10 cellular contexts compared by ENCODE assay signal in genomic region chr2:11482473-11483031, GRCh38. TPM values are rescaled to one million over a fixed set of nuclear protein-coding genes. Genes with fewer than 3 reads are reported as not detected.
A peak's percentile ranks its signal among the peaks of the same experiment; 100 is the strongest.
DNase-seq lines count a peak whose midpoint lies in the region; ATAC-seq and TF ChIP-seq lines count a peak whose summit lies in the region.
"Had no signal": no experiment of that assay in that cellular context is flagged by ENCODE, and none has a peak within 500 bp of the region (broad histone marks: within the 10 kb centered on the region; RNA-seq: fewer than 3 reads in every experiment).

No MANE protein-coding gene starts in this region.

- H3K9me3 ChIP-seq in SK-N-SH = no peaks in the 10 kb centered on the region
- no peaks in the 10 kb centered on the region for H3K9me3 ChIP-seq in heart left ventricle
- H3K9me3 ChIP-seq in psoas muscle = no peaks in the 10 kb centered on the region

- no peak for TF ChIP-seq POLR2A in heart left ventricle (IDR thresholded peaks at IDR 0.05)

- H3K4me2 ChIP-seq in SK-N-SH = peak overlapping the region; percentile 83
- H3K4me2 ChIP-seq: KMS-11 had no signal

- H3F3A ChIP-seq in SK-N-SH (replicated peaks; ENCODE audit: insufficient read depth) = no peaks in the 10 kb centered on the region

- H3K27ac ChIP-seq in SK-N-SH (ENCODE audit: low read depth in 2 of 2, low read length in 1 of 2) = peak overlapping the region in 1 of 2 experiments; percentile 82; a peak in 2 of 4 replicates
- H3K27ac ChIP-seq in heart left ventricle = peak overlapping the region in 6 of 12 donors; percentile 11 to 52 (median 42)
- H3K27ac ChIP-seq in psoas muscle = peak overlapping the region; percentile 68
- H3K27ac ChIP-seq: KMS-11 had no signal

- H3K27me3 ChIP-seq in SK-N-SH (ENCODE audit: insufficient read depth) = peaks cover 17% of the 10 kb centered on the region; the same call in 1 of the 2 replicates
- peaks cover 0 to 58% (median 9%) of the 10 kb centered on the region in 9 donors for H3K27me3 ChIP-seq in heart left ventricle
- H3K27me3 ChIP-seq in psoas muscle (ENCODE audit: insufficient read depth in 3 of 3, low read length in 2 of 3) = peaks cover 0 to 4% (median 0%) of the 10 kb centered on the region in 3 donors

- peak overlapping the region; percentile 23; the same call in 1 of the 2 replicates for H3K9ac ChIP-seq in SK-N-SH
- H3K9ac ChIP-seq: KMS-11 had no signal

- TF ChIP-seq EP300 in SK-N-SH (IDR thresholded peaks at IDR 0.05; ENCODE audit: borderline replicate concordance in 1 of 2, low read depth in 1 of 2, low read length in 1 of 2) = peak in 1 of 2 experiments; percentile 53; a peak in 1 of 4 replicates

- CTCF ChIA-PET in SK-N-SH (lab: Yijun Ruan, JAX) = interaction anchor here (0.6 to 13.2 kb wide), 11 partner anchors 16 to 350 kb away, joined by 3 to 708 read pairs (median 6); partner anchors contain the start of genes E2F6 and GREB1

- intact Hi-C loops in heart left ventricle (cut with DNase I) = no loop called here
- intact Hi-C loops in psoas muscle (cut with DNase I) = loop anchor here in 1 of 2 donors (10.0 kb wide), 1 partner anchor 52 kb away; the partner anchor contains the start of gene GREB1

- no peaks in the 10 kb centered on the region for H3K9me2 ChIP-seq in SK-N-SH

- no peaks in the 10 kb centered on the region for H4K20me1 ChIP-seq in SK-N-SH (ENCODE audit: insufficient read depth)

- in situ Hi-C loops in G401 (cut with HindIII; ENCODE audit: low sequenced_read_pairs) = no loop called here

- H3K4me3 ChIP-seq in SK-N-SH (ENCODE audit: low read depth in 2 of 2, low read length in 1 of 2) (peak overlapping the region; percentile 62 to 67), heart left ventricle (peak overlapping the region; percentile 29 to 71 (median 56)), psoas muscle (peak overlapping the region; percentile 72)

- DNase-seq in G401 (ENCODE audit: low spot score) = peak; percentile 36
- DNase-seq in SK-N-SH = peak; percentile 99
- DNase-seq in heart left ventricle = peak; percentile 29 to 64 (median 34)
- peak; percentile 46 to 67 for DNase-seq in psoas muscle
- DNase-seq in activated CD4-positive, alpha-beta T cell treated with anti-CD3 and anti-CD28 coated beads, Interleukin-2, amount 50 U/mL, for 1 hour = no peak
- DNase-seq in NCI-H510A (lab: John Stamatoyannopoulos, UW) = no peak
- DNase-seq: activated CD8-positive, alpha-beta memory T cell treated with anti-CD3 and anti-CD28 coated beads, Interleukin-2, amount 50 U/mL, for 4 hours had no signal

- TF ChIP-seq CTCF in SK-N-SH (IDR thresholded peaks at IDR 0.05) (peak; percentile 18; the same call in 1 of the 2 replicates), heart left ventricle (IDR thresholded peaks at IDR 0.05) (no peak), psoas muscle (IDR thresholded peaks at IDR 0.05) (no peak)

- no peaks in the 10 kb centered on the region for H3K36me3 ChIP-seq in SK-N-SH (replicated peaks in 1 of 2; ENCODE audit: control insufficient read depth in 1 of 2, insufficient read depth in 2 of 2, low read length in 1 of 2)
- H3K36me3 ChIP-seq in heart left ventricle = no peaks in the 10 kb centered on the region
- no peaks in the 10 kb centered on the region for H3K36me3 ChIP-seq in psoas muscle (ENCODE audit: insufficient read depth in 1 of 2, low read depth in 1 of 2)

- no peaks in the 10 kb centered on the region for H3K79me2 ChIP-seq in SK-N-SH (ENCODE audit: insufficient read depth)

- POLR2A ChIA-PET in SK-N-SH (lab: Yijun Ruan, JAX) = interaction anchor here (0.6 to 2.5 kb wide), 5 partner anchors 17 to 102 kb away, joined by 4 to 16 read pairs (median 4); partner anchors contain the start of gene E2F6

- ATAC-seq in heart left ventricle (peak in 3 of 4 donors; percentile 42 to 77 (median 74)), psoas muscle (peak; percentile 54 to 72 (median 70)), GM21576 (IDR thresholded peaks at IDR 0.05; ENCODE audit: unreplicated experiment) (no peak), GM21447 (IDR thresholded peaks at IDR 0.05; ENCODE audit: unreplicated experiment) (no peak)

- WGBS in SK-N-SH (ENCODE audit: low lambda C conversion rate) = 14% methylated on average over 17 of the region's 69 CpGs
- 0 to 7% (median 2%) methylated on average over 3 to 69 of the region's 69 CpGs for WGBS in heart left ventricle, 4 donors
- WGBS in psoas muscle, 3 donors = 1 to 4% (median 1%) methylated on average over 37 to 69 of the region's 69 CpGs

- peak overlapping the region; percentile 56; the same call in 1 of the 2 replicates for H2AFZ ChIP-seq in SK-N-SH (ENCODE audit: low read depth)

- peak; percentile 30; the same call in 1 of the 2 replicates for TF ChIP-seq RAD21 in SK-N-SH (IDR thresholded peaks at IDR 0.05; ENCODE audit: low read length)

- H3K4me1 ChIP-seq in SK-N-SH (ENCODE audit: control insufficient read depth in 1 of 2, insufficient read depth in 2 of 2, low read depth in 1 of 2, low read length in 1 of 2) (peaks cover 0 to 6% of the 10 kb centered on the region in 2 experiments; a peak in 1 of 4 replicates), heart left ventricle (peaks cover 0 to 15% (median 0%) of the 10 kb centered on the region in 12 donors), psoas muscle (peaks cover 6% of the 10 kb centered on the region)

TF ChIP-seq in SK-N-SH, 30 proteins besides CTCF, POLR2A, EP300 and RAD21 (continues in another document):
- TF ChIP-seq TAF1 (IDR thresholded peaks at IDR 0.05; ENCODE audit: borderline replicate concordance, low read depth, low read length) (peak; percentile 63; the same call in 1 of the 2 replicates), NFIC (IDR thresholded peaks at IDR 0.05; ENCODE audit: borderline replicate concordance) (no peak), FOXJ3 (CRISPR knock-in tag; IDR thresholded peaks at IDR 0.05) (peak; percentile 15; the same call in 1 of the 2 replicates), RFX5 (IDR thresholded peaks at IDR 0.05; ENCODE audit: low read length) (peak; percentile 85), EZH2phosphoT487 (IDR thresholded peaks at IDR 0.05; ENCODE audit: borderline replicate concordance, low read depth) (0 out of 2 replicates have a peak, but pooled peaks have one; percentile 40), GABPA (IDR thresholded peaks at IDR 0.05; ENCODE audit: low read depth) (no peak), SMC3 (IDR thresholded peaks at IDR 0.05; ENCODE audit: low read depth, low read length) (peak; percentile 15; the same call in 1 of the 2 replicates), IRF3 (IDR thresholded peaks at IDR 0.05; ENCODE audit: low read depth, low read length) (no peak), RCOR1 (IDR thresholded peaks at IDR 0.05; ENCODE audit: low read length) (peak; percentile 79), JUND (IDR thresholded peaks at IDR 0.05) (peak; percentile 25; the same call in 1 of the 2 replicates), CHD2 (IDR thresholded peaks at IDR 0.05; ENCODE audit: low read length, partially characterized antibody) (peak; percentile 94)
- TF ChIP-seq, protein P1, sequence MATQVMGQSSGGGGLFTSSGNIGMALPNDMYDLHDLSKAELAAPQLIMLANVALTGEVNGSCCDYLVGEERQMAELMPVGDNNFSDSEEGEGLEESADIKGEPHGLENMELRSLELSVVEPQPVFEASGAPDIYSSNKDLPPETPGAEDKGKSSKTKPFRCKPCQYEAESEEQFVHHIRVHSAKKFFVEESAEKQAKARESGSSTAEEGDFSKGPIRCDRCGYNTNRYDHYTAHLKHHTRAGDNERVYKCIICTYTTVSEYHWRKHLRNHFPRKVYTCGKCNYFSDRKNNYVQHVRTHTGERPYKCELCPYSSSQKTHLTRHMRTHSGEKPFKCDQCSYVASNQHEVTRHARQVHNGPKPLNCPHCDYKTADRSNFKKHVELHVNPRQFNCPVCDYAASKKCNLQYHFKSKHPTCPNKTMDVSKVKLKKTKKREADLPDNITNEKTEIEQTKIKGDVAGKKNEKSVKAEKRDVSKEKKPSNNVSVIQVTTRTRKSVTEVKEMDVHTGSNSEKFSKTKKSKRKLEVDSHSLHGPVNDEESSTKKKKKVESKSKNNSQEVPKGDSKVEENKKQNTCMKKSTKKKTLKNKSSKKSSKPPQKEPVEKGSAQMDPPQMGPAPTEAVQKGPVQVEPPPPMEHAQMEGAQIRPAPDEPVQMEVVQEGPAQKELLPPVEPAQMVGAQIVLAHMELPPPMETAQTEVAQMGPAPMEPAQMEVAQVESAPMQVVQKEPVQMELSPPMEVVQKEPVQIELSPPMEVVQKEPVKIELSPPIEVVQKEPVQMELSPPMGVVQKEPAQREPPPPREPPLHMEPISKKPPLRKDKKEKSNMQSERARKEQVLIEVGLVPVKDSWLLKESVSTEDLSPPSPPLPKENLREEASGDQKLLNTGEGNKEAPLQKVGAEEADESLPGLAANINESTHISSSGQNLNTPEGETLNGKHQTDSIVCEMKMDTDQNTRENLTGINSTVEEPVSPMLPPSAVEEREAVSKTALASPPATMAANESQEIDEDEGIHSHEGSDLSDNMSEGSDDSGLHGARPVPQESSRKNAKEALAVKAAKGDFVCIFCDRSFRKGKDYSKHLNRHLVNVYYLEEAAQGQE (IDR thresholded peaks at IDR 0.05; ENCODE audit: low read depth, low read length) = no peak

RNA-seq across cellular contexts. Expression of gene E2F6, which starts 16.6 kb away (rescaled TPM):
- total RNA-seq in G401 (2014; rRNA removed; shearing (Covaris generic)) = 42.2 and 60.8 TPM in 2 replicates
- polyA plus RNA-seq in SK-N-SH (2012; rRNA removed) = 15.3 and 19.7 TPM in 2 replicates
- polyA plus RNA-seq in SK-N-SH (2012; cell fraction: cytosol; rRNA removed) = 18.9 and 19.2 TPM in 2 replicates
- 28.1 and 36.0 TPM in 2 replicates for polyA plus RNA-seq in SK-N-SH (2012; cell fraction: nucleus; rRNA removed)
- total RNA-seq in heart left ventricle = 10 to 100 TPM; 12.6 to 20.4 (median 15.8) TPM
- 10 to 100 TPM in 1 of 2 donors, 1 to 10 TPM in 1; 8.7 to 14.6 TPM for polyA plus RNA-seq in heart left ventricle
- total RNA-seq in psoas muscle = 10 to 100 TPM; 19.5 to 38.4 (median 25.7) TPM
- 10 to 100 TPM; 20.7 to 56.4 (median 31.3) TPM for polyA plus RNA-seq in psoas muscle

RNA-seq across cellular contexts. Expression of gene GREB1, which starts 51.3 kb away (rescaled TPM):
- 7.9 and 14.7 TPM in 2 replicates for total RNA-seq in G401 (2014; rRNA removed; shearing (Covaris generic))
- polyA plus RNA-seq in SK-N-SH (2012; rRNA removed) (2.7 and 2.9 TPM in 2 replicates), heart left ventricle (1 to 10 TPM; 1.4 to 4.0 TPM), psoas muscle (1 to 10 TPM; 1.3 to 3.2 (median 2.1) TPM)
- polyA plus RNA-seq in SK-N-SH (2012; cell fraction: cytosol; rRNA removed) = 2.2 and 3.6 TPM in 2 replicates
- 5.0 and 7.1 TPM in 2 replicates for polyA plus RNA-seq in SK-N-SH (2012; cell fraction: nucleus; rRNA removed)
- total RNA-seq in heart left ventricle (10 to 100 TPM in 1 of 9 donors, 1 to 10 TPM in 8; 3.1 to 11.5 (median 5.7) TPM), psoas muscle (10 to 100 TPM in 2 of 4 donors, 1 to 10 TPM in 2; 1.7 to 17.5 (median 11.4) TPM)

Comparison
In these comparisons a context has a peak if more than half of its experiments do, and no peak if none do; other contexts are left out.
1. DNase-seq: peak in G401 (single experiment), SK-N-SH (single experiment), heart left ventricle (5 of 5) and psoas muscle (2 of 2); none in activated CD4-positive, alpha-beta T cell treated with anti-CD3 and anti-CD28 coated beads, Interleukin-2, amount 50 U/mL, for 1 hour (single experiment) and NCI-H510A (single experiment).
2. ATAC-seq: peak in heart left ventricle (3 of 4) and psoas muscle (4 of 4); none in GM21576 (single experiment) and GM21447 (single experiment).
3. Peak in every context shown above with its lines, with median percentiles within 50 percentile points of each other: H3K4me3 ChIP-seq.